Comparison of ENCODE assay signal across 8 cellular contexts in the genomic region with DNA sequence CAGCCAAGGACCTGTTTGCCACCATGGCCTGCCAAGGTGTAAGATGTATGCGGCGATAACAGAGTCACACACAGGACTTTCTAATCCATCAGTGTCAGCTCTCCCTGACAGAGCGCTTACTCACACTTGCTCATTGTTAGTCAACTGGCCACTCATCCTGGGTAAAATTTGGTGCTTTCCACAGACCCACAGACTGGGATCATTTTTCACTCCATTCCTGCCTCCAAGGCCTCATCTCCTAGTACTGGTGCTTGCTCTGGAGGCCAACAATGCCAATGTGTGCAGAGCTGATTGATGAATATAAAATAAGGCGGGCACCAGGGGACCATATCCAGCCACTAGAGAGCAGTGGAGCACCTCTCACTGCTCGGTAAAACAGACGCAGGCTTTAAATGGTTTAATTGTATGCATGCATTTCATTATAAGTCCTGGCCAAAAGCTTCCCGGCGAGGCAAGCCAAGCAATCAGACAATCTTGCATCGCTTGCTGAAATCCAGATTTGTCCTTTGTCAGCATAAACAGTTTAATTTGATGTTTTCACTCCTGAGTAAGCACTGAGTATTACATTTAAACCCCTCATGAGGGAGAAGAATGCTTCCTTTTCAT. TPM values are rescaled to one million over a fixed set of nuclear protein-coding genes. Genes with fewer than 3 reads are reported as not detected.
DNase-seq lines count a peak whose midpoint lies in the region; ATAC-seq and TF ChIP-seq lines count a peak whose summit lies in the region.

No MANE protein-coding gene starts in this region.

- in situ Hi-C loops in HAP-1 (cut with MboI; ENCODE audit: low sequenced_read_pairs), result no loop called here

- H3K27ac ChIP-seq in RWPE1, result peak overlapping the region; percentile 54

- H3K9ac ChIP-seq in skeletal muscle satellite cell (ENCODE audit: low read depth, low read length), result peak overlapping the region; percentile 33

- H3K27me3 ChIP-seq in HAP-1 (ENCODE audit: low read depth) (no peaks in the 10 kb centered on the region), skeletal muscle satellite cell (ENCODE audit: control insufficient read depth, insufficient read depth, low read length) (no peaks in the 10 kb centered on the region)

- H3K4me2 ChIP-seq in skeletal muscle satellite cell (ENCODE audit: low read length), result peak overlapping the region; percentile 38

- ATAC-seq in HG03460 (IDR thresholded peaks at IDR 0.05; ENCODE audit: unreplicated experiment), result no peak

- CTCF ChIA-PET in AG04449 (lab: Yijun Ruan, JAX), result interaction anchor here (0.6 to 10.1 kb wide), 17 partner anchors 9 to 273 kb away, joined by 3 to 177 read pairs (median 4); no protein-coding TSS in a partner anchor
- CTCF ChIA-PET in RWPE1 (lab: Yijun Ruan, JAX), result interaction anchor here (0.6 to 3.4 kb wide), 13 partner anchors 12 to 376 kb away, joined by 3 to 13 read pairs (median 4); no protein-coding TSS in a partner anchor

- H3K4me3 ChIP-seq in AG04449 (ENCODE audit: low read depth, low read length) (no peak overlapping the region), HAP-1 (no peak overlapping the region), foreskin fibroblast (ENCODE audit: low read depth in 1 of 2, low read length in 2 of 2) (no peak overlapping the region), skeletal muscle satellite cell (ENCODE audit: low read length) (peak overlapping the region; percentile 14)

- H3K36me3 ChIP-seq in HAP-1 (replicated peaks) (peaks cover 14% of the 10 kb centered on the region), skeletal muscle satellite cell (ENCODE audit: insufficient read depth, low read length) (peaks cover 23% of the 10 kb centered on the region)

- DNase-seq in AG04449 (ENCODE audit: low read depth, low spot score) (peak; percentile 63), HAP-1 (ENCODE audit: low spot score in 2 of 2) (peak; percentile 58 to 64), RWPE1 (ENCODE audit: low spot score) (peak; percentile 98), foreskin fibroblast (peak; percentile 95 to 96), GM19238 (ENCODE audit: insufficient read length, low spot score) (no peak), GM10266 (ENCODE audit: extremely low spot score) (no peak)

- POLR2A ChIA-PET in AG04449 (lab: Yijun Ruan, JAX) (interaction anchor here (1.0 to 1.1 kb wide), 2 partner anchors 15 to 19 kb away, joined by 3 to 4 read pairs; no protein-coding TSS in a partner anchor), RWPE1 (lab: Yijun Ruan, JAX; ENCODE audit: low non-redundant PET) (interaction anchor here (0.5 kb wide), 1 partner anchor 51 kb away, joined by 3 read pairs; no protein-coding TSS in a partner anchor)

- H3K4me1 ChIP-seq in HAP-1, result peaks cover 19% of the 10 kb centered on the region
- H3K4me1 ChIP-seq in skeletal muscle satellite cell (ENCODE audit: control insufficient read depth, insufficient read depth, low read length), result peaks cover 51% of the 10 kb centered on the region

- TF ChIP-seq CTCF in AG04449 (IDR thresholded peaks at IDR 0.05; ENCODE audit: insufficient read depth, low read length, missing control alignments), result peak; percentile 55
- TF ChIP-seq CTCF in RWPE1 (conservative IDR thresholded peaks at IDR 0.05; ENCODE audit: low read depth), result peak; percentile 72
- TF ChIP-seq CTCF in foreskin fibroblast (IDR thresholded peaks at IDR 0.05; ENCODE audit: low read depth, low read length), result peak; percentile 63
- TF ChIP-seq CTCF in GM10266 (IDR thresholded peaks at IDR 0.05; ENCODE audit: control insufficient read depth, insufficient read depth, low read depth, missing control alignments), result no peak

- H3K9me3 ChIP-seq in HAP-1, result no peaks in the 10 kb centered on the region
- H3K9me3 ChIP-seq in skeletal muscle satellite cell (replicated peaks; ENCODE audit: low read length), result no peaks in the 10 kb centered on the region

RNA-seq across cellular contexts. Expression of a gene that starts 22.3 kb away (rescaled TPM):
- 244 and 299 TPM in 2 replicates for total RNA-seq in skeletal muscle satellite cell (2012; rRNA removed)

RNA-seq across cellular contexts. Expression of a gene that starts 57.3 kb away (rescaled TPM):
- not detected in 2 replicates for total RNA-seq in skeletal muscle satellite cell (2012; rRNA removed)

Comparison
In these comparisons a context has a peak if more than half of its experiments do, and no peak if none do; other contexts are left out.
1. DNase-seq: peak in AG04449 (single experiment), HAP-1 (2 of 2), RWPE1 (single experiment) and foreskin fibroblast (2 of 2); none in GM19238 (single experiment) and GM10266 (single experiment).